Comparison of ENCODE assay signal across 11 cellular contexts in genomic region chr17:64150237-64151015, GRCh38. TPM values are rescaled to one million over a fixed set of nuclear protein-coding genes. Genes with fewer than 3 reads are reported as not detected.
DNase-seq lines count a peak whose midpoint lies in the region; ATAC-seq and TF ChIP-seq lines count a peak whose summit lies in the region.
"Had no signal": no experiment of that assay in that cellular context is flagged by ENCODE, and none has a peak within 500 bp of the region (broad histone marks: within the 10 kb centered on the region; RNA-seq: fewer than 3 reads in every experiment).

No MANE protein-coding gene starts in this region.

- no peak for TF ChIP-seq RAD21 in HCT116 (IDR thresholded peaks at IDR 0.05; ENCODE audit: low read depth)

- POLR2A ChIA-PET in HCT116 (lab: Charles Lee), result interaction anchor here (0.8 to 1.3 kb wide), 2 partner anchors 86 to 113 kb away, joined by 3 to 4 read pairs; partner anchors contain the start of gene TEX2

- RAD21 ChIA-PET in HCT116 (lab: Charles Lee; ENCODE audit: low non-redundant PET in 1 of 2, low total read pairs in 2 of 2, uncharacterized antibody in 2 of 2, unreplicated experiment in 2 of 2), result no interaction called here

- H3K4me3 ChIP-seq in HCT116 (replicated peaks in 1 of 2; ENCODE audit: low read depth in 1 of 2, low read length in 2 of 2) (no peak overlapping the region), body of pancreas (no peak overlapping the region), mucosa of rectum (ENCODE audit: low read length in 2 of 2) (no peak overlapping the region)

- no peaks in the 10 kb centered on the region for H3K9me2 ChIP-seq in HCT116 (ENCODE audit: insufficient read depth)

- peaks cover 4 to 23% of the 10 kb centered on the region in 2 experiments; a peak in 3 of 4 replicates for H3K4me1 ChIP-seq in HCT116 (ENCODE audit: control insufficient read depth in 1 of 2, insufficient read depth in 2 of 2, low read length in 2 of 2)
- H3K4me1 ChIP-seq in body of pancreas, result peaks cover 87% of the 10 kb centered on the region
- H3K4me1 ChIP-seq in mucosa of rectum (ENCODE audit: control insufficient read depth in 2 of 2, insufficient read depth in 2 of 2, low read length in 2 of 2), result peaks cover 4 to 19% of the 10 kb centered on the region in 2 donors

- WGBS in body of pancreas, 2 donors, result 29 to 40% methylated on average over 5 of the region's 5 CpGs

- H2AFZ ChIP-seq in HCT116 (ENCODE audit: low read depth, low read length, poor library complexity, severe bottlenecking), result no peak overlapping the region

- H3K9me3 ChIP-seq in HCT116 (ENCODE audit: control insufficient read depth in 1 of 2, insufficient read depth in 1 of 2, low read depth in 1 of 2, low read length in 2 of 2) (no peaks in the 10 kb centered on the region), body of pancreas (no peaks in the 10 kb centered on the region), mucosa of rectum (ENCODE audit: control insufficient read depth in 2 of 2, low read length in 2 of 2) (no peaks in the 10 kb centered on the region)

- TF ChIP-seq CTCF in HCT116 (IDR thresholded peaks at IDR 0.05 in 2 of 3, conservative IDR thresholded peaks at IDR 0.05 in 1 of 3; ENCODE audit: borderline replicate concordance in 1 of 3, insufficient read depth in 1 of 3, low read depth in 2 of 3, low read length in 2 of 3) (no peak), body of pancreas (IDR thresholded peaks at IDR 0.05) (no peak)

- CTCF ChIA-PET in HCT116 (lab: Charles Lee), result interaction anchor here (0.8 to 3.0 kb wide), 5 partner anchors 17 to 140 kb away, joined by 4 to 14 read pairs (median 8); no protein-coding TSS in a partner anchor

- H3K36me3 ChIP-seq in HCT116 (ENCODE audit: control insufficient read depth in 1 of 2, insufficient read depth in 2 of 2, low read length in 2 of 2) (peaks cover 0 to 21% of the 10 kb centered on the region in 2 experiments; a peak in 2 of 4 replicates), body of pancreas (replicated peaks in 1 of 2; ENCODE audit: insufficient read depth in 1 of 2, low read depth in 2 of 2) (no peaks in the 10 kb centered on the region), mucosa of rectum (ENCODE audit: control insufficient read depth in 2 of 2, insufficient read depth in 2 of 2, low read length in 2 of 2) (peaks cover 12 to 14% of the 10 kb centered on the region in 2 donors)

- TF ChIP-seq POLR2A in HCT116 (IDR thresholded peaks at IDR 0.05; ENCODE audit: borderline replicate concordance, extremely low read depth, insufficient read depth, insufficient read length) (peak; percentile 30), body of pancreas (IDR thresholded peaks at IDR 0.05) (peak in 2 of 3 donors; percentile 22 to 33)

- H3K27ac ChIP-seq in HCT116 (ENCODE audit: low read depth, low read length) (no peak overlapping the region), body of pancreas (peak overlapping the region; percentile 28 to 94 (median 76)), mucosa of rectum (ENCODE audit: low read depth in 2 of 2, low read length in 2 of 2) (peak overlapping the region; percentile 27 to 35)

- peaks cover 12% of the 10 kb centered on the region; the same call in 1 of the 2 replicates for H3K79me2 ChIP-seq in HCT116 (ENCODE audit: insufficient read depth, low read length)

- ATAC-seq in HCT116 (no peak), body of pancreas (peak; percentile 73), GM18909 (IDR thresholded peaks at IDR 0.05; ENCODE audit: poor library complexity, unreplicated experiment) (no peak), esophagus mucosa (no peak)

- H3K27me3 ChIP-seq in HCT116 (ENCODE audit: insufficient read depth, low read length), result no peaks in the 10 kb centered on the region
- H3K27me3 ChIP-seq in body of pancreas, result no peaks in the 10 kb centered on the region
- H3K27me3 ChIP-seq in mucosa of rectum (ENCODE audit: control insufficient read depth in 2 of 2, insufficient read depth in 2 of 2, low read length in 2 of 2), result no peaks in the 10 kb centered on the region

- BruUV-seq in HCT116 (replicated peaks; lab: Mats Ljungman, UMichigan), result no TSS peak

- H4K20me1 ChIP-seq in HCT116 (ENCODE audit: insufficient read depth), result no peaks in the 10 kb centered on the region

- no peak overlapping the region for H3K4me2 ChIP-seq in HCT116 (ENCODE audit: low read length)

- intact Hi-C loops in HCT116 (cut with micrococcal nuclease) (no loop called here), body of pancreas (cut with DNase I) (no loop called here)

- no peak overlapping the region for H3K9ac ChIP-seq in HCT116 (ENCODE audit: low read length)
- no peak overlapping the region for H3K9ac ChIP-seq in mucosa of rectum (ENCODE audit: low read depth in 1 of 2, low read length in 2 of 2)

- DNase-seq in AG20443 (ENCODE audit: low spot score) (peak; percentile 71), HCT116 (ENCODE audit: low read depth, low spot score) (no peak), body of pancreas (peak; percentile 86 to 95 (median 88)), AG08396 (ENCODE audit: low spot score) (no peak)
- no peak for DNase-seq in effector CD4-positive, alpha-beta T cell
- DNase-seq: erythroblast, NCI-H2171 treated with DMSO at 0.1 percent for 48 hours, SHP77 treated with DMSO at 0.1 percent for 48 hours had no signal

TF ChIP-seq in HCT116, 20 proteins besides CTCF, POLR2A, EP300 and RAD21:
- TF ChIP-seq SP1 (IDR thresholded peaks at IDR 0.05; ENCODE audit: low read depth) (no peak), SIN3A (IDR thresholded peaks at IDR 0.05; ENCODE audit: low read depth) (no peak), EZH2 (IDR thresholded peaks at IDR 0.05) (no peak), TCF7L2 (IDR thresholded peaks at IDR 0.05; ENCODE audit: borderline replicate concordance, extremely low read depth, insufficient read depth, insufficient read length) (no peak), SRF (IDR thresholded peaks at IDR 0.05; ENCODE audit: low read depth) (no peak), ELF1 (IDR thresholded peaks at IDR 0.05; ENCODE audit: borderline replicate concordance, low read depth) (no peak), CBX3 (IDR thresholded peaks at IDR 0.05; ENCODE audit: low read depth) (no peak)
TF ChIP-seq in HCT116: peak in this region for 0.

RNA-seq across cellular contexts. Expression of gene ERN1, which starts 20.5 kb away (rescaled TPM):
- 28.2 TPM for total RNA-seq in HCT116 (2021; ENCODE audit: unreplicated experiment)
- 10.8 and 11.2 TPM in 2 replicates for polyA plus RNA-seq in HCT116 (2012)
- 10 to 100 TPM; 63.3 to 77.1 TPM for total RNA-seq in body of pancreas
- 18.5 TPM for total RNA-seq in esophagus mucosa

Comparison
In these comparisons a context has a peak if more than half of its experiments do, and no peak if none do; other contexts are left out.
1. DNase-seq: peak in AG20443 (single experiment) and body of pancreas (4 of 4); none in HCT116 (single experiment), AG08396 (single experiment) and effector CD4-positive, alpha-beta T cell (single experiment).